Comparison of ENCODE assay signal across 21 cellular contexts in the genomic region with DNA sequence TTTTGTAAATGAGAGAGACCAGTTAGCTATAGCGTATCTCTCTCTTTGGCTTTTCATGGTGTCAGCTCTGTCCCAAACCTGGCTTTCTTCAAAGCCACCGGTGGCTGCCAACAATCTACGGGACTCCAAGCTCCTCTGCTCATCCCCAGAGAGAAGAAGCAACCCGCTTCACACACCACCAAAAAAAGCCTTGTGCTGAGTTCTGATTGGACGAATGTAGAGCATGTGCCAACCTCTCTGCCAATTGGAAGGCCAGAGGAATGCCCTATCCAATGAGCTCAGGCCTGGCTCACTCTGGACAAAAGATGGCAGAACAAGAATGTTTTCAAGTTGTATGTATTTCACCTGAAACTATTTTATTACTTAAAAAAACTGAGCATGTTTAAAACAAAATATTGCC.
"Had no signal": no experiment of that assay in that cellular context is flagged by ENCODE, and none has a peak within 500 bp of the region (broad histone marks: within the 10 kb centered on the region; RNA-seq: fewer than 3 reads in every experiment).

No MANE protein-coding gene starts in this region.

- H3K9me3 ChIP-seq: adrenal gland had no signal

- H3K36me3 ChIP-seq: adrenal gland had no signal

- H3K4me3 ChIP-seq: adrenal gland had no signal

- H3K4me1 ChIP-seq: adrenal gland had no signal

- H3K27me3 ChIP-seq: adrenal gland had no signal

- FAIRE-seq: RCC 7860 had no signal

- DNase-seq: activated CD4-positive, alpha-beta T cell treated with anti-CD3 and anti-CD28 coated beads for 48 hours; activated CD4-positive, alpha-beta T cell treated with anti-CD3 and anti-CD28 coated beads, Interleukin-2, amount 50 U/mL, for 4 hours; activated CD4-positive, CD25-positive, alpha-beta regulatory T cell treated with anti-CD3 and anti-CD28 coated beads, Interleukin-2, amount 50 U/mL, for 72 hours; activated CD8-positive, alpha-beta memory T cell treated with anti-CD3 and anti-CD28 coated beads, Interleukin-2, amount 50 U/mL, for 48 hours; activated CD8-positive, alpha-beta T cell treated with anti-CD3 and anti-CD28 coated beads, Interleukin-2, amount 10 ng/mL, durations not matched to agents 7 days and 5 days; activated naive CD4-positive, alpha-beta T cell treated with anti-CD3 and anti-CD28 coated beads, Interleukin-2, amount 50 U/mL, for 16 hours; activated naive CD8-positive, alpha-beta T cell treated with anti-CD3 and anti-CD28 coated beads, Interleukin-2, amount 10 ng/mL, durations not matched to agents 7 days and 5 days; activated T-cell treated with anti-CD3 and anti-CD28 coated beads, Interleukin-2, amount 50 U/mL, for 1 hour; adrenal gland; anterior cingulate cortex; caudate nucleus; NCI-H1092; NCI-H1436; NCI-H1694 treated with DMSO at 0.1 percent for 48 hours; NCI-H2029 treated with DMSO at 0.1 percent for 48 hours; NCI-H446; NCI-H524; T-helper 17 cell; T-helper 9 cell had no signal

- ATAC-seq: activated CD8-positive, alpha-beta T cell treated with anti-CD3 and anti-CD28 coated beads, Interleukin-2, amount 10 ng/mL, durations not matched to agents 7 days and 5 days; T-helper 17 cell; WTC11 had no signal

- H3K27ac ChIP-seq: adrenal gland had no signal
